21 cellular contexts compared by ENCODE assay signal in genomic region chr20:57020364-57020763, GRCh38.
"Had no signal": no experiment of that assay in that cellular context is flagged by ENCODE, and none has a peak within 500 bp of the region (broad histone marks: within the 10 kb centered on the region; RNA-seq: fewer than 3 reads in every experiment).

No MANE protein-coding gene starts in this region.

- ATAC-seq: activated T-cell treated with anti-CD3 and anti-CD28 coated beads, Interleukin-2, amount 50 U/mL, for 4 hours; naive thymus-derived CD4-positive, alpha-beta T cell had no signal

- H3K4me1 ChIP-seq: left ventricle myocardium inferior, spleen had no signal

- DNase-seq: activated CD4-positive, alpha-beta T cell treated with anti-CD3 and anti-CD28 coated beads for 4 hours; activated CD4-positive, alpha-beta T cell treated with anti-CD3 and anti-CD28 coated beads, Interleukin-2, amount 50 U/mL, for 48 hours; activated CD4-positive, CD25-positive, alpha-beta regulatory T cell; activated CD8-positive, alpha-beta memory T cell treated with anti-CD3 and anti-CD28 coated beads, Interleukin-2, amount 50 U/mL, for 48 hours; activated naive CD4-positive, alpha-beta T cell treated with Interleukin-2 at 50 U/mL for 16 hours; activated naive CD8-positive, alpha-beta T cell treated with anti-CD3 and anti-CD28 coated beads for 36 hours; activated T-cell treated with anti-CD3 and anti-CD28 coated beads, Interleukin-2, amount 50 U/mL, for 4 hours; amniotic stem cell; cerebellar nuclear complex; hippocampal formation; left ventricle myocardium inferior; naive thymus-derived CD4-positive, alpha-beta T cell; spleen; stimulated activated CD4-positive, alpha-beta T cell treated with anti-CD3 and anti-CD28 coated beads, Interleukin-4, amount 100 ng/mL, for 1 hour; stimulated activated naive CD4-positive, alpha-beta T cell; T1000 had no signal

- H3K27ac ChIP-seq: coronary artery, esophagus muscularis mucosa, left ventricle myocardium inferior, neural progenitor cell, spleen, thoracic aorta had no signal

- H3K36me3 Mint-ChIP-seq: activated naive CD8-positive, alpha-beta T cell treated with anti-CD3 and anti-CD28 coated beads for 36 hours; naive thymus-derived CD4-positive, alpha-beta T cell; neural progenitor cell had no signal

- H3K9me3 Mint-ChIP-seq: activated naive CD8-positive, alpha-beta T cell treated with anti-CD3 and anti-CD28 coated beads for 36 hours; activated T-cell treated with anti-CD3 and anti-CD28 coated beads, Interleukin-2, amount 50 U/mL, for 4 hours; activated T-helper 2 cell treated with anti-CD3 and anti-CD28 coated beads, Interferon-gamma antibody, Interleukin-2, Interleukin-4, amounts not matched to agents 10 μg/mL and 5 μg/mL and 100 μg/mL, durations not matched to agents 14 hours and 24 hours and 36 hours; naive thymus-derived CD4-positive, alpha-beta T cell had no signal

- H3K27ac Mint-ChIP-seq: activated naive CD8-positive, alpha-beta T cell treated with anti-CD3 and anti-CD28 coated beads for 36 hours; activated T-helper 2 cell treated with anti-CD3 and anti-CD28 coated beads, Interferon-gamma antibody, Interleukin-2, Interleukin-4, amounts not matched to agents 10 μg/mL and 5 μg/mL and 100 μg/mL, durations not matched to agents 14 hours and 24 hours and 36 hours; naive thymus-derived CD4-positive, alpha-beta T cell; neural progenitor cell had no signal

- H3K36me3 ChIP-seq: esophagus muscularis mucosa, left ventricle myocardium inferior, neural progenitor cell, spleen, thoracic aorta had no signal

- H3K4me3 ChIP-seq: coronary artery, esophagus muscularis mucosa, left ventricle myocardium inferior, neural progenitor cell, spleen, thoracic aorta had no signal

- H3K4me3 Mint-ChIP-seq: activated naive CD8-positive, alpha-beta T cell treated with anti-CD3 and anti-CD28 coated beads for 36 hours; activated T-cell treated with anti-CD3 and anti-CD28 coated beads, Interleukin-2, amount 50 U/mL, for 4 hours; naive thymus-derived CD4-positive, alpha-beta T cell; neural progenitor cell had no signal

- H3K9me3 ChIP-seq: esophagus muscularis mucosa, thoracic aorta had no signal

- H3K4me1 Mint-ChIP-seq: activated naive CD8-positive, alpha-beta T cell treated with anti-CD3 and anti-CD28 coated beads for 36 hours; naive thymus-derived CD4-positive, alpha-beta T cell had no signal
